1 cellular context compared by ENCODE assay signal in genomic region chr7:46145412-46145811, GRCh38.
TF ChIP-seq lines count a peak whose summit lies in the region.

No MANE protein-coding gene starts in this region.

TF ChIP-seq in HepG2, 621 proteins besides CTCF, POLR2A, EP300 and RAD21 (continued from another document):
- TF ChIP-seq ZNF552 (CRISPR knock-in tag; IDR thresholded peaks at IDR 0.05; ENCODE audit: borderline replicate concordance) (no peak), NCOA5 (CRISPR knock-in tag; IDR thresholded peaks at IDR 0.05) (no peak), UBTF (CRISPR knock-in tag; IDR thresholded peaks at IDR 0.05) (no peak), KAT8 (CRISPR knock-in tag; IDR thresholded peaks at IDR 0.05) (no peak), ZNF772 (CRISPR knock-in tag; IDR thresholded peaks at IDR 0.05) (no peak), LCORL (IDR thresholded peaks at IDR 0.05) (no peak), LCORL (CRISPR knock-in tag; IDR thresholded peaks at IDR 0.05) (peak; percentile 61; the same call in 1 of the 2 replicates), ZNF124 (CRISPR knock-in tag; IDR thresholded peaks at IDR 0.05) (no peak), MYPOP (CRISPR knock-in tag; IDR thresholded peaks at IDR 0.05) (no peak), PLSCR1 (CRISPR knock-in tag; IDR thresholded peaks at IDR 0.05; ENCODE audit: borderline replicate concordance) (no peak), FOSL2 (CRISPR knock-in tag; IDR thresholded peaks at IDR 0.05) (peak; percentile 65), ZNF784 (CRISPR knock-in tag; IDR thresholded peaks at IDR 0.05; ENCODE audit: borderline replicate concordance) (no peak), NR2F1 (CRISPR knock-in tag; IDR thresholded peaks at IDR 0.05) (no peak), ZBTB3 (CRISPR knock-in tag; IDR thresholded peaks at IDR 0.05; ENCODE audit: borderline replicate concordance, low read depth) (no peak), ELF3 (CRISPR knock-in tag; IDR thresholded peaks at IDR 0.05) (no peak; the same call in 1 of the 2 replicates), ZNF773 (CRISPR knock-in tag; IDR thresholded peaks at IDR 0.05; ENCODE audit: borderline replicate concordance) (no peak), ZNF12 (CRISPR knock-in tag; IDR thresholded peaks at IDR 0.05) (no peak), MNT (IDR thresholded peaks at IDR 0.05) (no peak), ZBTB26 (CRISPR knock-in tag; IDR thresholded peaks at IDR 0.05; ENCODE audit: borderline replicate concordance) (no peak), SKI (IDR thresholded peaks at IDR 0.05; ENCODE audit: partially characterized antibody) (peak; percentile 65), ZNF451 (CRISPR knock-in tag; IDR thresholded peaks at IDR 0.05) (no peak), KDM1A (CRISPR knock-in tag; IDR thresholded peaks at IDR 0.05) (peak; percentile 26; the same call in 1 of the 2 replicates), ZNF615 (CRISPR knock-in tag; IDR thresholded peaks at IDR 0.05; ENCODE audit: borderline replicate concordance) (no peak), ZBTB40 (IDR thresholded peaks at IDR 0.05) (no peak), ZBTB40 (CRISPR knock-in tag; IDR thresholded peaks at IDR 0.05) (0 out of 2 replicates have a peak, but pooled peaks have one; percentile 21), ZNF709 (CRISPR knock-in tag; IDR thresholded peaks at IDR 0.05) (no peak), AFF4 (CRISPR knock-in tag; IDR thresholded peaks at IDR 0.05) (no peak), DPF2 (CRISPR knock-in tag; IDR thresholded peaks at IDR 0.05; ENCODE audit: borderline replicate concordance, low read depth) (no peak), SMAD3 (CRISPR knock-in tag; IDR thresholded peaks at IDR 0.05) (no peak), SNAPC2 (CRISPR knock-in tag; IDR thresholded peaks at IDR 0.05) (no peak), GZF1 (CRISPR knock-in tag; IDR thresholded peaks at IDR 0.05) (no peak)
TF ChIP-seq in HepG2: peak in this region for 14.
